In the genomic region with DNA sequence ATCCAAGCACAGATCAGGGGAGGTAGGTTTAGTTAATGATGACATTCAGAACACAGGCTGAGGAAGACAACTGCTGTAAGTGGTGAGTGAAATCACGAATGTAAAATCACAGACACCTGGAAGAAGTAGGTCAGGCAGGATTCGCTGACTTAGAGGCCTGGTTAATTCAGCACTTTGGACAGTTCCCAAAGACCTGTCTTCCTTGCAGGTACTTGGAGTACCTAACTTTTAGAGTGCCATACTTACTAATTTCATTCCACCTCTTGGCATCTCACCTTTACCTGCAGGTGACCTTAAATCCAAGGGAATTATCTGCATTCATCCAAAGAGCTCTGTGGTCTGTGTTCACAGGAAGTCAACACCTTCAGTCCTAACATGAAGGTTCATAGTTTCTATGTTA, we compare ENCODE assay signal across 1 cellular context.
TF ChIP-seq lines count a peak whose summit lies in the region.

No MANE protein-coding gene starts in this region.

TF ChIP-seq in H1, 55 proteins besides CTCF, POLR2A, EP300 and RAD21 (continued from another document):
- TF ChIP-seq MAX (IDR thresholded peaks at IDR 0.05) (no peak), FOSL1 (IDR thresholded peaks at IDR 0.05; ENCODE audit: insufficient read depth, low read depth, low read length) (no peak), HDAC2 (IDR thresholded peaks at IDR 0.05; ENCODE audit: borderline replicate concordance in 1 of 2, low read depth in 2 of 2, low read length in 2 of 2) (0 out of 4 replicates have a peak, but pooled peaks of 1 of the 2 experiments have one; percentile 12), SP1 (IDR thresholded peaks at IDR 0.05; ENCODE audit: low read depth, low read length) (no peak), SP2 (IDR thresholded peaks at IDR 0.05; ENCODE audit: low read length) (no peak), TAF1 (IDR thresholded peaks at IDR 0.05; ENCODE audit: low read depth, low read length) (no peak), SP4 (IDR thresholded peaks at IDR 0.05; ENCODE audit: low read length) (no peak), SIRT6 (IDR thresholded peaks at IDR 0.05; ENCODE audit: low read length) (no peak), TCF12 (IDR thresholded peaks at IDR 0.05; ENCODE audit: low read depth, low read length) (no peak), JUND (IDR thresholded peaks at IDR 0.05; ENCODE audit: low read length) (no peak), BACH1 (IDR thresholded peaks at IDR 0.05; ENCODE audit: low read length) (no peak), HDAC6 (IDR thresholded peaks at IDR 0.05; ENCODE audit: low read depth, low read length) (no peak), TBP (IDR thresholded peaks at IDR 0.05; ENCODE audit: low read depth, low read length) (no peak), SRF (IDR thresholded peaks at IDR 0.05; ENCODE audit: low read depth, low read length) (no peak), GTF2F1 (IDR thresholded peaks at IDR 0.05; ENCODE audit: borderline replicate concordance, low read depth, low read length) (no peak), CBX5 (IDR thresholded peaks at IDR 0.05; ENCODE audit: low read depth, low read length) (no peak), TAF7 (optimal IDR thresholded peaks at IDR 0.05; ENCODE audit: borderline replicate concordance, low read depth, low read length) (peak; percentile 42), SAP30 (IDR thresholded peaks at IDR 0.05; ENCODE audit: insufficient read depth, insufficient replicate concordance, low read length) (no peak), NRF1 (IDR thresholded peaks at IDR 0.05; ENCODE audit: low read depth, low read length) (no peak)
- TF ChIP-seq, protein P1, sequence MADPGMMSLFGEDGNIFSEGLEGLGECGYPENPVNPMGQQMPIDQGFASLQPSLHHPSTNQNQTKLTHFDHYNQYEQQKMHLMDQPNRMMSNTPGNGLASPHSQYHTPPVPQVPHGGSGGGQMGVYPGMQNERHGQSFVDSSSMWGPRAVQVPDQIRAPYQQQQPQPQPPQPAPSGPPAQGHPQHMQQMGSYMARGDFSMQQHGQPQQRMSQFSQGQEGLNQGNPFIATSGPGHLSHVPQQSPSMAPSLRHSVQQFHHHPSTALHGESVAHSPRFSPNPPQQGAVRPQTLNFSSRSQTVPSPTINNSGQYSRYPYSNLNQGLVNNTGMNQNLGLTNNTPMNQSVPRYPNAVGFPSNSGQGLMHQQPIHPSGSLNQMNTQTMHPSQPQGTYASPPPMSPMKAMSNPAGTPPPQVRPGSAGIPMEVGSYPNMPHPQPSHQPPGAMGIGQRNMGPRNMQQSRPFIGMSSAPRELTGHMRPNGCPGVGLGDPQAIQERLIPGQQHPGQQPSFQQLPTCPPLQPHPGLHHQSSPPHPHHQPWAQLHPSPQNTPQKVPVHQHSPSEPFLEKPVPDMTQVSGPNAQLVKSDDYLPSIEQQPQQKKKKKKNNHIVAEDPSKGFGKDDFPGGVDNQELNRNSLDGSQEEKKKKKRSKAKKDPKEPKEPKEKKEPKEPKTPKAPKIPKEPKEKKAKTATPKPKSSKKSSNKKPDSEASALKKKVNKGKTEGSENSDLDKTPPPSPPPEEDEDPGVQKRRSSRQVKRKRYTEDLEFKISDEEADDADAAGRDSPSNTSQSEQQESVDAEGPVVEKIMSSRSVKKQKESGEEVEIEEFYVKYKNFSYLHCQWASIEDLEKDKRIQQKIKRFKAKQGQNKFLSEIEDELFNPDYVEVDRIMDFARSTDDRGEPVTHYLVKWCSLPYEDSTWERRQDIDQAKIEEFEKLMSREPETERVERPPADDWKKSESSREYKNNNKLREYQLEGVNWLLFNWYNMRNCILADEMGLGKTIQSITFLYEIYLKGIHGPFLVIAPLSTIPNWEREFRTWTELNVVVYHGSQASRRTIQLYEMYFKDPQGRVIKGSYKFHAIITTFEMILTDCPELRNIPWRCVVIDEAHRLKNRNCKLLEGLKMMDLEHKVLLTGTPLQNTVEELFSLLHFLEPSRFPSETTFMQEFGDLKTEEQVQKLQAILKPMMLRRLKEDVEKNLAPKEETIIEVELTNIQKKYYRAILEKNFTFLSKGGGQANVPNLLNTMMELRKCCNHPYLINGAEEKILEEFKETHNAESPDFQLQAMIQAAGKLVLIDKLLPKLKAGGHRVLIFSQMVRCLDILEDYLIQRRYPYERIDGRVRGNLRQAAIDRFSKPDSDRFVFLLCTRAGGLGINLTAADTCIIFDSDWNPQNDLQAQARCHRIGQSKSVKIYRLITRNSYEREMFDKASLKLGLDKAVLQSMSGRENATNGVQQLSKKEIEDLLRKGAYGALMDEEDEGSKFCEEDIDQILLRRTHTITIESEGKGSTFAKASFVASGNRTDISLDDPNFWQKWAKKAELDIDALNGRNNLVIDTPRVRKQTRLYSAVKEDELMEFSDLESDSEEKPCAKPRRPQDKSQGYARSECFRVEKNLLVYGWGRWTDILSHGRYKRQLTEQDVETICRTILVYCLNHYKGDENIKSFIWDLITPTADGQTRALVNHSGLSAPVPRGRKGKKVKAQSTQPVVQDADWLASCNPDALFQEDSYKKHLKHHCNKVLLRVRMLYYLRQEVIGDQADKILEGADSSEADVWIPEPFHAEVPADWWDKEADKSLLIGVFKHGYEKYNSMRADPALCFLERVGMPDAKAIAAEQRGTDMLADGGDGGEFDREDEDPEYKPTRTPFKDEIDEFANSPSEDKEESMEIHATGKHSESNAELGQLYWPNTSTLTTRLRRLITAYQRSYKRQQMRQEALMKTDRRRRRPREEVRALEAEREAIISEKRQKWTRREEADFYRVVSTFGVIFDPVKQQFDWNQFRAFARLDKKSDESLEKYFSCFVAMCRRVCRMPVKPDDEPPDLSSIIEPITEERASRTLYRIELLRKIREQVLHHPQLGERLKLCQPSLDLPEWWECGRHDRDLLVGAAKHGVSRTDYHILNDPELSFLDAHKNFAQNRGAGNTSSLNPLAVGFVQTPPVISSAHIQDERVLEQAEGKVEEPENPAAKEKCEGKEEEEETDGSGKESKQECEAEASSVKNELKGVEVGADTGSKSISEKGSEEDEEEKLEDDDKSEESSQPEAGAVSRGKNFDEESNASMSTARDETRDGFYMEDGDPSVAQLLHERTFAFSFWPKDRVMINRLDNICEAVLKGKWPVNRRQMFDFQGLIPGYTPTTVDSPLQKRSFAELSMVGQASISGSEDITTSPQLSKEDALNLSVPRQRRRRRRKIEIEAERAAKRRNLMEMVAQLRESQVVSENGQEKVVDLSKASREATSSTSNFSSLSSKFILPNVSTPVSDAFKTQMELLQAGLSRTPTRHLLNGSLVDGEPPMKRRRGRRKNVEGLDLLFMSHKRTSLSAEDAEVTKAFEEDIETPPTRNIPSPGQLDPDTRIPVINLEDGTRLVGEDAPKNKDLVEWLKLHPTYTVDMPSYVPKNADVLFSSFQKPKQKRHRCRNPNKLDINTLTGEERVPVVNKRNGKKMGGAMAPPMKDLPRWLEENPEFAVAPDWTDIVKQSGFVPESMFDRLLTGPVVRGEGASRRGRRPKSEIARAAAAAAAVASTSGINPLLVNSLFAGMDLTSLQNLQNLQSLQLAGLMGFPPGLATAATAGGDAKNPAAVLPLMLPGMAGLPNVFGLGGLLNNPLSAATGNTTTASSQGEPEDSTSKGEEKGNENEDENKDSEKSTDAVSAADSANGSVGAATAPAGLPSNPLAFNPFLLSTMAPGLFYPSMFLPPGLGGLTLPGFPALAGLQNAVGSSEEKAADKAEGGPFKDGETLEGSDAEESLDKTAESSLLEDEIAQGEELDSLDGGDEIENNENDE (IDR thresholded peaks at IDR 0.05; ENCODE audit: insufficient replicate concordance, low read length) = no peak
TF ChIP-seq in H1: peak in this region for 3.
